Comparison of ENCODE assay signal across 27 cellular contexts in the genomic region with DNA sequence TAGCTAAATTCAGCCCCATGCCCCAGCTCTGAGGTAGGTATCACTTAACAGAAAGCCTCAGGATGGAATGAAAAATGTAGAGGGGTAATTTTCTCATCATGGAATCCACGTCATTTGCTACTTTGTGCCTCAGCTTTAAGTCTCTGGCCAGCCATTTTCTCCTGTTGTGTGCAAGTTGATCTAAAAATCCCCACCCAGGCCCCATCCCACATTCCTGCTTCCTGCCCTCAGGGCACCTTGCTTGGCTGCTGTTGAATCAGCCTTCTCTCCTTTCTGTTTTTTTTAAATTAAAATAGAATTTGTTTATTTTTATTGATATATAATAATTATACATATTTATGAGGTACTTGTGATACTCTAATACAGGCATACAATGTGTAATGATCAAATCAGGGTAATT.
"Had no signal": no experiment of that assay in that cellular context is flagged by ENCODE, and none has a peak within 500 bp of the region (broad histone marks: within the 10 kb centered on the region; RNA-seq: fewer than 3 reads in every experiment).

No MANE protein-coding gene starts in this region.

- H3K36me3 ChIP-seq: MG63, Peyer's patch had no signal

- H3K4me3 ChIP-seq: MG63, Peyer's patch had no signal

- H3K4me1 ChIP-seq: Peyer's patch had no signal

- H3K9me3 ChIP-seq: Peyer's patch had no signal

- H3K27ac ChIP-seq: Peyer's patch, VCaP had no signal

- H3K27me3 ChIP-seq: MG63, Peyer's patch had no signal

- DNase-seq: activated CD4-positive, alpha-beta T cell treated with anti-CD3 and anti-CD28 coated beads for 36 hours; activated CD4-positive, alpha-beta T cell treated with anti-CD3 and anti-CD28 coated beads, Interleukin-2, amount 50 U/mL, for 1 hour; activated CD4-positive, CD25-positive, alpha-beta regulatory T cell; activated CD8-positive, alpha-beta memory T cell treated with anti-CD3 and anti-CD28 coated beads, Interleukin-2, amount 50 U/mL, for 4 hours; activated CD8-positive, alpha-beta T cell treated with anti-CD3 and anti-CD28 coated beads for 36 hours; activated gamma-delta T cell treated with Interleukin-2 at 50 U/mL for 16 hours; activated naive CD4-positive, alpha-beta T cell treated with anti-CD3 and anti-CD28 coated beads, Interleukin-2, amount 10 ng/mL, durations not matched to agents 7 days and 5 days; activated naive CD8-positive, alpha-beta T cell treated with anti-CD3 and anti-CD28 coated beads for 36 hours; activated T-cell treated with anti-CD3 and anti-CD28 coated beads, Interleukin-2, amount 50 U/mL, for 72 hours; central memory CD4-positive, alpha-beta T cell; KG1; MG63; MV-4-11; NCI-H1092 treated with DMSO at 0.1 percent for 48 hours; NCI-H1436; NCI-H1694 treated with DMSO at 0.1 percent for 48 hours; NCI-H2029 treated with DMSO at 0.1 percent for 48 hours; NCI-H345; NCI-H510A treated with DMSO at 0.1 percent for 48 hours; NCI-H69; NK-92 treated with Interleukin-12 subunit alpha and Interleukin-12 subunit beta, amount 100 ng/mL, for 24 hours; Peyer's patch; SHP77; T-cell; T-helper 2 cell; T1000 had no signal

- ATAC-seq: activated CD4-positive, alpha-beta T cell treated with anti-CD3 and anti-CD28 coated beads for 36 hours; activated CD8-positive, alpha-beta T cell treated with anti-CD3 and anti-CD28 coated beads for 36 hours; activated T-cell treated with anti-CD3 and anti-CD28 coated beads, Interleukin-2, amount 50 U/mL, for 72 hours; T-cell had no signal
